ENCODE assay signal across 8 cellular contexts in genomic region chr19:44891016-44891882, GRCh38. TPM values are rescaled to one million over a fixed set of nuclear protein-coding genes. Genes with fewer than 3 reads are reported as not detected.
DNase-seq lines count a peak whose midpoint lies in the region; ATAC-seq and TF ChIP-seq lines count a peak whose summit lies in the region.

TSS of gene TOMM40 (plus strand) at chr19:44891254. CDS start at chr19:44891416, 162 bp downstream.

- H3K4me3 ChIP-seq in dorsolateral prefrontal cortex, result peak within 1 kb of the TSS; percentile 62 to 99 (median 87)

- DNase-seq in DMS 273 treated with DMSO at 0.1 percent for 48 hours (lab: John Stamatoyannopoulos, UW), result peak; percentile 100
- DNase-seq in MV-4-11 (lab: John Stamatoyannopoulos, UW), result peak; percentile 100
- DNase-seq in T1000 (lab: John Stamatoyannopoulos, UW), result peak; percentile 59
- peak in 4 of 10 donors; percentile 98 to 100 (median 100) for DNase-seq in dorsolateral prefrontal cortex
- DNase-seq in mesothelial cell of epicardium (ENCODE audit: low spot score in 2 of 2, unreplicated experiment in 2 of 2), result peak; percentile 98 to 99
- no peak for DNase-seq in stimulated activated naive B cell treated with anti-CD40 and anti-IgM and Interleukin-4, amounts not matched to agents 10 μg/mL and 1 μg/mL and 100 μg/mL, for 72 hours
- DNase-seq in middle frontal gyrus (ENCODE audit: extremely low spot score, low spot score), result no peak

- H3K27ac Mint-ChIP-seq in mesothelial cell of epicardium, result peak within 1 kb of the TSS; percentile 93
- H3K27ac Mint-ChIP-seq in stimulated activated naive B cell treated with anti-CD40 and anti-IgM and Interleukin-4, amounts not matched to agents 10 μg/mL and 1 μg/mL and 100 μg/mL, for 72 hours, result peak within 1 kb of the TSS; percentile 96

- intact Hi-C loops in dorsolateral prefrontal cortex (cut with DNase I), result loop anchor here (2.0 to 10.0 kb wide), 4 partner anchors 64 to 991 kb away; partner anchors contain the start of genes CLPTM1 (in 1 of the 2) and PPP1R37 (in 1 of the 2)

- no peaks in the 10 kb centered on the region for H3K27me3 Mint-ChIP-seq in mesothelial cell of epicardium (ENCODE audit: low read depth)
- no peaks in the 10 kb centered on the region for H3K27me3 Mint-ChIP-seq in stimulated activated naive B cell treated with anti-CD40 and anti-IgM and Interleukin-4, amounts not matched to agents 10 μg/mL and 1 μg/mL and 100 μg/mL, for 72 hours

- peaks cover 35% of the 10 kb centered on the region for H3K36me3 Mint-ChIP-seq in mesothelial cell of epicardium
- peaks cover 42 to 47% of the 10 kb centered on the region in 2 donors for H3K36me3 Mint-ChIP-seq in stimulated activated naive B cell treated with anti-CD40 and anti-IgM and Interleukin-4, amounts not matched to agents 10 μg/mL and 1 μg/mL and 100 μg/mL, for 72 hours

- H3K27me3 ChIP-seq in dorsolateral prefrontal cortex, result no peaks in the 10 kb centered on the region

- no peak for TF ChIP-seq CTCF in dorsolateral prefrontal cortex (IDR thresholded peaks at IDR 0.05 in 54 of 56, conservative IDR thresholded peaks at IDR 0.05 in 2 of 56; ENCODE audit: low read depth in 1 of 56, partially characterized antibody in 56 of 56)
- no peak for TF ChIP-seq CTCF in mesothelial cell of epicardium (IDR thresholded peaks at IDR 0.05; ENCODE audit: unreplicated experiment)

- peaks cover 19% of the 10 kb centered on the region for H3K4me1 Mint-ChIP-seq in mesothelial cell of epicardium
- H3K4me1 Mint-ChIP-seq in stimulated activated naive B cell treated with anti-CD40 and anti-IgM and Interleukin-4, amounts not matched to agents 10 μg/mL and 1 μg/mL and 100 μg/mL, for 72 hours, result peaks cover 30 to 48% of the 10 kb centered on the region in 2 donors

- H3K4me3 Mint-ChIP-seq in mesothelial cell of epicardium, result peak within 1 kb of the TSS; percentile 80
- peak within 1 kb of the TSS; percentile 82 to 94 for H3K4me3 Mint-ChIP-seq in stimulated activated naive B cell treated with anti-CD40 and anti-IgM and Interleukin-4, amounts not matched to agents 10 μg/mL and 1 μg/mL and 100 μg/mL, for 72 hours

- H3K27ac ChIP-seq in dorsolateral prefrontal cortex, result peak within 1 kb of the TSS; percentile 58 to 99 (median 93)

- H3K9me3 Mint-ChIP-seq in mesothelial cell of epicardium, result no peaks in the 10 kb centered on the region
- H3K9me3 Mint-ChIP-seq in stimulated activated naive B cell treated with anti-CD40 and anti-IgM and Interleukin-4, amounts not matched to agents 10 μg/mL and 1 μg/mL and 100 μg/mL, for 72 hours, result peaks cover 2 to 4% of the 10 kb centered on the region in 2 donors

- ATAC-seq in GM21526 (IDR thresholded peaks at IDR 0.05; ENCODE audit: low FRiP score, unreplicated experiment), result peak; percentile 55
- ATAC-seq in stimulated activated naive B cell treated with anti-CD40 and anti-IgM and Interleukin-4, amounts not matched to agents 10 μg/mL and 1 μg/mL and 100 μg/mL, for 72 hours (replicated peaks), result peak in 1 of 2 donors; percentile 69

RNA-seq across cellular contexts. Expression of gene TOMM40, which starts in this region (rescaled TPM):
- total RNA-seq in dorsolateral prefrontal cortex, result 10 to 100 TPM; 34.1 to 67.1 (median 47.2) TPM
- 47.7 to 49.8 TPM (median 47.8 TPM) in 3 replicates for total RNA-seq in mesothelial cell of epicardium

Comparison
In these comparisons a context has a peak if more than half of its experiments do, and no peak if none do; other contexts are left out.
1. DNase-seq: peak in DMS 273 treated with DMSO at 0.1 percent for 48 hours (single experiment), MV-4-11 (single experiment), T1000 (single experiment) and mesothelial cell of epicardium (2 of 2); none in stimulated activated naive B cell treated with anti-CD40 and anti-IgM and Interleukin-4, amounts not matched to agents 10 μg/mL and 1 μg/mL and 100 μg/mL, for 72 hours (single experiment) and middle frontal gyrus (single experiment).